ENCODE assay signal across 8 cellular contexts in the genomic region with DNA sequence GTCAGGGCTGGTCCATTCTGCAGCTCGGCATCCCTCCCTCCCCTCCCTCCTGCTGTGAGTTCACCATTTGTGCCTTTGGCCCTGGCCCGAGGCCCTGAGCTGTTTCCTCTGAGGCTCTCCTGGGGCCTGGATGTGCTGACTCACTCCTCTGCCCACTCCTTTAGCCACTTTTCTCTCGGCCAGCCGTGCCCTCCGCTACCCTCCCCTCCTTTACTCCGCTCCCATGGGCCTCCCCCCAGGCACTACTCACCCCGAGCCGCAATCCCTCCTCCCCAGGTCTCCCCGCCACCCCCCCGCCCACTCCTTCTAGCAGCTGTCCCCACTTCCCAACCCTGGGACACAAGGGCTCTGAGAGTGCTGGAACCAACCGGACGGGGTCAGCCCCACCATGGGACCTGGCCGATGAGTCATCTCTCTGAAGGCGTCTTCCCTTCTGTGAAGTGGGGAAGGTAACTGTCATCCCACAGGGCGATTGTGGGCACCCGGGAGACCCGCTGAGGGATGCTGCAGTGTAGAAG. TPM values are rescaled to one million over a fixed set of nuclear protein-coding genes. Genes with fewer than 3 reads are reported as not detected.
DNase-seq lines count a peak whose midpoint lies in the region; ATAC-seq and TF ChIP-seq lines count a peak whose summit lies in the region.

No MANE protein-coding gene starts in this region.

- in situ Hi-C loops in Panc1 (cut with HindIII; ENCODE audit: low pct_unique_long_range_greater_than_20kb, low sequenced_read_pairs) = no loop called here

- H3K79me2 ChIP-seq in fibroblast of lung (ENCODE audit: control insufficient read depth, insufficient read depth, low read length) = no peaks in the 10 kb centered on the region

- no peaks in the 10 kb centered on the region for H3K9me3 Mint-ChIP-seq in activated T-cell treated with anti-CD3 and anti-CD28 coated beads, Interleukin-2, amount 50 U/mL, for 4 hours
- H3K9me3 Mint-ChIP-seq in activated CD8-positive, alpha-beta memory T cell treated with anti-CD3 and anti-CD28 coated beads, Interleukin-2, amount 10 ng/mL, durations not matched to agents 7 days and 5 days (ENCODE audit: low read depth) = no peaks in the 10 kb centered on the region

- DNase-seq in DMS 273 treated with DMSO at 0.1 percent for 48 hours (lab: John Stamatoyannopoulos, UW) (peak; percentile 30), Panc1 (ENCODE audit: low read depth, low spot score) (peak; percentile 28), fibroblast of lung (ENCODE audit: low read depth in 2 of 2) (peak; percentile 85 to 89), omental fat pad (ENCODE audit: low spot score) (peak; percentile 35), NAMALWA (ENCODE audit: low spot score) (no peak)
- no peak for DNase-seq in activated T-cell treated with anti-CD3 and anti-CD28 coated beads, Interleukin-2, amount 50 U/mL, for 4 hours
- DNase-seq in activated CD8-positive, alpha-beta memory T cell treated with anti-CD3 and anti-CD28 coated beads, Interleukin-2, amount 10 ng/mL, durations not matched to agents 7 days and 5 days = no peak

- H3K27me3 ChIP-seq in Panc1 (ENCODE audit: control insufficient read depth, insufficient read depth, low read length) = no peaks in the 10 kb centered on the region
- peaks cover 2% of the 10 kb centered on the region for H3K27me3 ChIP-seq in fibroblast of lung (ENCODE audit: control insufficient read depth, insufficient read depth, low read length)

- H4K20me1 ChIP-seq in fibroblast of lung (ENCODE audit: control insufficient read depth, extremely low read depth, insufficient read depth, low read length) = no peaks in the 10 kb centered on the region

- no peaks in the 10 kb centered on the region for H3K4me1 Mint-ChIP-seq in activated T-cell treated with anti-CD3 and anti-CD28 coated beads, Interleukin-2, amount 50 U/mL, for 4 hours (ENCODE audit: low read depth)
- no peaks in the 10 kb centered on the region for H3K4me1 Mint-ChIP-seq in activated CD8-positive, alpha-beta memory T cell treated with anti-CD3 and anti-CD28 coated beads, Interleukin-2, amount 10 ng/mL, durations not matched to agents 7 days and 5 days

- H3K4me3 Mint-ChIP-seq in activated T-cell treated with anti-CD3 and anti-CD28 coated beads, Interleukin-2, amount 50 U/mL, for 4 hours = no peak overlapping the region
- no peak overlapping the region for H3K4me3 Mint-ChIP-seq in activated CD8-positive, alpha-beta memory T cell treated with anti-CD3 and anti-CD28 coated beads, Interleukin-2, amount 10 ng/mL, durations not matched to agents 7 days and 5 days

- H2AFZ ChIP-seq in fibroblast of lung (ENCODE audit: low read length) = no peak overlapping the region

- intact Hi-C loops in Panc1 (cut with micrococcal nuclease; ENCODE audit: unreplicated experiment) = no loop called here

- H3K9me3 ChIP-seq in Panc1 (ENCODE audit: control insufficient read depth, insufficient read depth, low read depth, low read length) (no peaks in the 10 kb centered on the region), fibroblast of lung (ENCODE audit: control insufficient read depth, insufficient read depth, low read depth, low read length) (no peaks in the 10 kb centered on the region)

- H3K27ac Mint-ChIP-seq in activated CD8-positive, alpha-beta memory T cell treated with anti-CD3 and anti-CD28 coated beads, Interleukin-2, amount 10 ng/mL, durations not matched to agents 7 days and 5 days = no peak overlapping the region

- ATAC-seq in Panc1 = peak; percentile 94
- ATAC-seq in omental fat pad (ENCODE audit: low FRiP score) = peak; percentile 88
- ATAC-seq in GM19397 (IDR thresholded peaks at IDR 0.05; ENCODE audit: unreplicated experiment) = no peak
- ATAC-seq in activated T-cell treated with anti-CD3 and anti-CD28 coated beads, Interleukin-2, amount 50 U/mL, for 4 hours = no peak
- ATAC-seq in activated CD8-positive, alpha-beta memory T cell treated with anti-CD3 and anti-CD28 coated beads, Interleukin-2, amount 10 ng/mL, durations not matched to agents 7 days and 5 days = no peak

- POLR2A ChIA-PET in Panc1 (lab: Charles Lee) = no interaction called here

- no peak overlapping the region for H3K9ac ChIP-seq in fibroblast of lung (ENCODE audit: insufficient read depth, low read length)

- H3K27ac ChIP-seq in Panc1 (ENCODE audit: low read length) (peak overlapping the region; percentile 70), fibroblast of lung (ENCODE audit: insufficient read depth, low read length) (peak overlapping the region; percentile 10)

- TF ChIP-seq CTCF in Panc1 (IDR thresholded peaks at IDR 0.05) = no peak
- no peak for TF ChIP-seq CTCF in fibroblast of lung (conservative IDR thresholded peaks at IDR 0.05 in 1 of 2, IDR thresholded peaks at IDR 0.05 in 1 of 2; ENCODE audit: low read depth in 1 of 2, low read length in 2 of 2)
- TF ChIP-seq CTCF in omental fat pad (IDR thresholded peaks at IDR 0.05) = no peak

- H3K36me3 Mint-ChIP-seq in activated T-cell treated with anti-CD3 and anti-CD28 coated beads, Interleukin-2, amount 50 U/mL, for 4 hours (ENCODE audit: insufficient read depth) = no peaks in the 10 kb centered on the region
- H3K36me3 Mint-ChIP-seq in activated CD8-positive, alpha-beta memory T cell treated with anti-CD3 and anti-CD28 coated beads, Interleukin-2, amount 10 ng/mL, durations not matched to agents 7 days and 5 days = no peaks in the 10 kb centered on the region

- peak overlapping the region; percentile 23 for H3K4me2 ChIP-seq in fibroblast of lung (ENCODE audit: extremely low read depth, insufficient read depth, low read length)

- peak overlapping the region in 1 of 2 experiments; percentile 3; a peak in 1 of 4 replicates for H3K4me3 ChIP-seq in Panc1 (ENCODE audit: low read depth in 2 of 2, low read length in 2 of 2)
- no peak overlapping the region for H3K4me3 ChIP-seq in fibroblast of lung (replicated peaks in 1 of 4; ENCODE audit: control extremely low read depth in 1 of 4, insufficient read depth in 1 of 4, low read depth in 3 of 4, low read length in 4 of 4)

- no TSS peak for BruUV-seq in Panc1 (replicated peaks; lab: Mats Ljungman, UMichigan)

- CTCF ChIA-PET in Panc1 (lab: Charles Lee) = interaction anchor here (0.7 kb wide), 1 partner anchor 41 kb away, joined by 8 read pairs; the partner anchor contains the start of gene TAF1C
- CTCF ChIA-PET in activated CD8-positive, alpha-beta memory T cell treated with anti-CD3 and anti-CD28 coated beads, Interleukin-2, amount 10 ng/mL, durations not matched to agents 7 days and 5 days (lab: Charles Lee) = no interaction called here

- H3K4me1 ChIP-seq in Panc1 (ENCODE audit: control insufficient read depth, insufficient read depth, low read length) (peaks cover 23% of the 10 kb centered on the region; the same call in 1 of the 2 replicates), fibroblast of lung (ENCODE audit: control insufficient read depth, extremely low read depth, insufficient read depth, low read length) (peaks cover 10% of the 10 kb centered on the region)

- H3K27me3 Mint-ChIP-seq in activated T-cell treated with anti-CD3 and anti-CD28 coated beads, Interleukin-2, amount 50 U/mL, for 4 hours (ENCODE audit: low read depth) = peaks cover 28% of the 10 kb centered on the region
- H3K27me3 Mint-ChIP-seq in activated CD8-positive, alpha-beta memory T cell treated with anti-CD3 and anti-CD28 coated beads, Interleukin-2, amount 10 ng/mL, durations not matched to agents 7 days and 5 days = peaks cover 12% of the 10 kb centered on the region

- H3K36me3 ChIP-seq in Panc1 (ENCODE audit: control insufficient read depth, insufficient read depth, low read length) = no peaks in the 10 kb centered on the region
- no peaks in the 10 kb centered on the region for H3K36me3 ChIP-seq in fibroblast of lung (ENCODE audit: control insufficient read depth, insufficient read depth, low read length)

RNA-seq across cellular contexts. Expression of gene KCNG4, which starts 11.4 kb away (rescaled TPM):
- total RNA-seq in Panc1 (2021; ENCODE audit: unreplicated experiment) (not detected), fibroblast of lung (not detected in 2 replicates), omental fat pad (not detected)
- not detected for polyA plus RNA-seq in Panc1 (2012; ENCODE audit: insufficient read length)
- not detected in 2 replicates for polyA plus RNA-seq in fibroblast of lung
- polyA plus RNA-seq in fibroblast of lung (2012) = not detected in 2 replicates
- not detected in 2 replicates for polyA minus RNA-seq in fibroblast of lung (ENCODE audit: low replicate concordance)
- not detected for total RNA-seq in activated T-cell treated with anti-CD3 and anti-CD28 coated beads, Interleukin-2, amount 50 U/mL, for 4 hours
- not detected for total RNA-seq in activated CD8-positive, alpha-beta memory T cell treated with anti-CD3 and anti-CD28 coated beads, Interleukin-2, amount 10 ng/mL, durations not matched to agents 7 days and 5 days

RNA-seq across cellular contexts. Expression of gene ADAD2, which starts 37.4 kb away (rescaled TPM):
- total RNA-seq in Panc1 (2021; ENCODE audit: unreplicated experiment) = not detected
- polyA plus RNA-seq in Panc1 (2012; ENCODE audit: insufficient read length) = not detected
- total RNA-seq in fibroblast of lung = not detected in 2 replicates
- not detected in 2 replicates for polyA plus RNA-seq in fibroblast of lung
- not detected in 2 replicates for polyA plus RNA-seq in fibroblast of lung (2012)
- polyA minus RNA-seq in fibroblast of lung (ENCODE audit: low replicate concordance) = not detected in 2 replicates
- total RNA-seq in omental fat pad = 1 to 10 TPM in 2 of 4 donors, under 1 TPM in 1, not detected in 1; 0.19 to 4.3 (median 1.6) TPM
- under 1 TPM in 2 of 3 donors, not detected in 1; 0.10 to 0.11 TPM for total RNA-seq in activated T-cell treated with anti-CD3 and anti-CD28 coated beads, Interleukin-2, amount 50 U/mL, for 4 hours
- total RNA-seq in activated CD8-positive, alpha-beta memory T cell treated with anti-CD3 and anti-CD28 coated beads, Interleukin-2, amount 10 ng/mL, durations not matched to agents 7 days and 5 days = not detected

RNA-seq across cellular contexts. Expression of gene TAF1C, which starts 41.5 kb away (rescaled TPM):
- total RNA-seq in Panc1 (2021; ENCODE audit: unreplicated experiment) (31.9 TPM), fibroblast of lung (9.8 and 12.9 TPM in 2 replicates), omental fat pad (10 to 100 TPM; 24.4 to 73.9 (median 33.3) TPM)
- polyA plus RNA-seq in Panc1 (2012; ENCODE audit: insufficient read length) = 23.2 TPM
- polyA plus RNA-seq in fibroblast of lung = 9.3 and 15.9 TPM in 2 replicates
- 15.1 and 18.8 TPM in 2 replicates for polyA plus RNA-seq in fibroblast of lung (2012)
- polyA minus RNA-seq in fibroblast of lung (ENCODE audit: low replicate concordance) = 14.1 and 20.1 TPM in 2 replicates
- total RNA-seq in activated T-cell treated with anti-CD3 and anti-CD28 coated beads, Interleukin-2, amount 50 U/mL, for 4 hours = 10 to 100 TPM; 71.6 to 78.6 (median 74.4) TPM
- 10 to 100 TPM; 52.7 to 58.1 TPM for total RNA-seq in activated CD8-positive, alpha-beta memory T cell treated with anti-CD3 and anti-CD28 coated beads, Interleukin-2, amount 10 ng/mL, durations not matched to agents 7 days and 5 days

Comparison
In these comparisons a context has a peak if more than half of its experiments do, and no peak if none do; other contexts are left out.
1. DNase-seq: peak in DMS 273 treated with DMSO at 0.1 percent for 48 hours (single experiment), Panc1 (single experiment), fibroblast of lung (2 of 2) and omental fat pad (single experiment); none in activated T-cell treated with anti-CD3 and anti-CD28 coated beads, Interleukin-2, amount 50 U/mL, for 4 hours (single experiment), activated CD8-positive, alpha-beta memory T cell treated with anti-CD3 and anti-CD28 coated beads, Interleukin-2, amount 10 ng/mL, durations not matched to agents 7 days and 5 days (single experiment) and NAMALWA (single experiment).
2. ATAC-seq: peak in Panc1 (single experiment) and omental fat pad (single experiment); none in GM19397 (single experiment), activated T-cell treated with anti-CD3 and anti-CD28 coated beads, Interleukin-2, amount 50 U/mL, for 4 hours (0 of 2) and activated CD8-positive, alpha-beta memory T cell treated with anti-CD3 and anti-CD28 coated beads, Interleukin-2, amount 10 ng/mL, durations not matched to agents 7 days and 5 days (single experiment).